Comparison of ENCODE assay signal across 8 cellular contexts in genomic region chr16:79146-80054, GRCh38. TPM values are rescaled to one million over a fixed set of nuclear protein-coding genes. Genes with fewer than 3 reads are reported as not detected.
DNase-seq lines count a peak whose midpoint lies in the region; ATAC-seq and TF ChIP-seq lines count a peak whose summit lies in the region.

No MANE protein-coding gene starts in this region.

- H3K4me1 Mint-ChIP-seq in effector memory CD8-positive, alpha-beta T cell (ENCODE audit: low read depth in 2 of 2) = peaks cover 35 to 42% of the 10 kb centered on the region in 2 donors

- H3K4me2 ChIP-seq in DND-41 (ENCODE audit: insufficient read depth, low read length) (peak overlapping the region; percentile 96), OCI-LY1 (ENCODE audit: low read length) (peak overlapping the region; percentile 86)

- H3K27ac Mint-ChIP-seq in effector memory CD8-positive, alpha-beta T cell = peak overlapping the region; percentile 82 to 88

- peak overlapping the region in 1 of 2 experiments; percentile 89; a peak in 2 of 4 replicates for H3K4me3 ChIP-seq in DND-41 (ENCODE audit: low read depth in 1 of 2, low read length in 2 of 2)
- H3K4me3 ChIP-seq in OCI-LY1 (ENCODE audit: low read depth, low read length, poor library complexity, severe bottlenecking) = peak overlapping the region; percentile 93
- H3K4me3 ChIP-seq in ovary = peak overlapping the region; percentile 49

- H3K27me3 Mint-ChIP-seq in effector memory CD8-positive, alpha-beta T cell = peaks cover 6 to 9% of the 10 kb centered on the region in 2 donors

- H4K20me1 ChIP-seq in DND-41 (ENCODE audit: insufficient read depth, low read length) = peaks cover 13% of the 10 kb centered on the region
- H4K20me1 ChIP-seq in OCI-LY1 (ENCODE audit: insufficient read depth, low read length) = no peaks in the 10 kb centered on the region

- TF ChIP-seq EP300 in ovary (IDR thresholded peaks at IDR 0.05) = no peak

- H3K9me3 Mint-ChIP-seq in effector memory CD8-positive, alpha-beta T cell = no peaks in the 10 kb centered on the region

- H3K36me3 Mint-ChIP-seq in effector memory CD8-positive, alpha-beta T cell (ENCODE audit: insufficient read depth) = peaks cover 10% of the 10 kb centered on the region

- peaks cover 9% of the 10 kb centered on the region; the same call in 1 of the 2 replicates for H3K79me2 ChIP-seq in DND-41 (ENCODE audit: insufficient read depth, low read length)
- H3K79me2 ChIP-seq in OCI-LY1 (ENCODE audit: insufficient read depth, low read length) = no peaks in the 10 kb centered on the region

- no peak overlapping the region for H2AFZ ChIP-seq in DND-41 (ENCODE audit: low read depth, low read length)
- no peak overlapping the region for H2AFZ ChIP-seq in OCI-LY1 (ENCODE audit: low read length)

- in situ Hi-C loops in GM13976 (cut with MboI; ENCODE audit: low sequenced_read_pairs, unreplicated experiment) = no loop called here

- 63 to 68% (median 64%) methylated on average over 30 to 32 of the region's 32 CpGs for WGBS in ovary, 3 donors

- no peak for TF ChIP-seq POLR2A in ovary (IDR thresholded peaks at IDR 0.05)

- no peak for ATAC-seq in DND-41 (ENCODE audit: insufficient read depth, low read depth)
- ATAC-seq in effector memory CD8-positive, alpha-beta T cell (replicated peaks) = no peak

- H3K27me3 ChIP-seq in DND-41 (ENCODE audit: insufficient read depth, low read length, poor library complexity) = no peaks in the 10 kb centered on the region
- H3K27me3 ChIP-seq in OCI-LY1 (ENCODE audit: insufficient read depth, low read length) = no peaks in the 10 kb centered on the region
- no peaks in the 10 kb centered on the region for H3K27me3 ChIP-seq in ovary

- intact Hi-C loops in ovary (cut with DNase I) = no loop called here

- TF ChIP-seq CTCF in DND-41 (IDR thresholded peaks at IDR 0.05; ENCODE audit: borderline replicate concordance, extremely low read depth, low read length, poor library complexity, severe bottlenecking) = no peak
- TF ChIP-seq CTCF in OCI-LY1 (IDR thresholded peaks at IDR 0.05; ENCODE audit: low read length) = no peak
- no peak for TF ChIP-seq CTCF in ovary (IDR thresholded peaks at IDR 0.05)
- TF ChIP-seq CTCF in GM13976 (IDR thresholded peaks at IDR 0.05; ENCODE audit: borderline replicate concordance, control extremely low read depth, extremely low read depth, insufficient read depth, missing control alignments) = no peak

- DNase-seq in DND-41 = no peak
- DNase-seq in effector memory CD8-positive, alpha-beta T cell = no peak
- DNase-seq in ovary = no peak
- DNase-seq in stimulated activated CD4-positive, alpha-beta T cell treated with anti-CD3 and anti-CD28 coated beads, Interleukin-1b, Interleukin-23, amount 100 ng/mL, for 48 hours = no peak
- no peak for DNase-seq in GM13976 (ENCODE audit: low spot score)
- DNase-seq in NCI-H748 (lab: John Stamatoyannopoulos, UW; ENCODE audit: unreplicated experiment) = no peak
- DNase-seq in stimulated activated CD4-positive, alpha-beta T cell treated with anti-CD3 and anti-CD28 coated beads, Interleukin-12 subunit alpha, Interleukin-12 subunit beta, amount 100 ng/mL, for 4 hours = no peak

- peaks cover 43% of the 10 kb centered on the region for H3K4me1 ChIP-seq in DND-41 (ENCODE audit: insufficient read depth, low read length)
- H3K4me1 ChIP-seq in OCI-LY1 (ENCODE audit: insufficient read depth, low read length, severe bottlenecking) = peaks cover 26% of the 10 kb centered on the region
- H3K4me1 ChIP-seq in ovary (ENCODE audit: insufficient read depth) = peaks cover 42% of the 10 kb centered on the region

- H3K27ac ChIP-seq in DND-41 (ENCODE audit: low read length) (0 out of 2 replicates have a peak overlapping the region, but pooled peaks have one; percentile 72), OCI-LY1 (ENCODE audit: low read depth, low read length, poor library complexity, severe bottlenecking) (peak overlapping the region; percentile 7), ovary (peak overlapping the region; percentile 87 to 97)

- H3K9me3 ChIP-seq in DND-41 (ENCODE audit: insufficient read depth, low read length, severe bottlenecking) (no peaks in the 10 kb centered on the region), OCI-LY1 (ENCODE audit: low read length) (no peaks in the 10 kb centered on the region), ovary (no peaks in the 10 kb centered on the region)

- no peaks in the 10 kb centered on the region for H3K9me2 ChIP-seq in OCI-LY1 (ENCODE audit: low read depth, low read length)

- H3F3A ChIP-seq in OCI-LY1 (ENCODE audit: insufficient read depth, low read length) = no peaks in the 10 kb centered on the region

- H3K36me3 ChIP-seq in DND-41 (ENCODE audit: insufficient read depth, low read length) = peaks cover 21% of the 10 kb centered on the region
- H3K36me3 ChIP-seq in OCI-LY1 (ENCODE audit: insufficient read depth, low read length) = peaks cover 10% of the 10 kb centered on the region; the same call in 1 of the 2 replicates
- H3K36me3 ChIP-seq in ovary = no peaks in the 10 kb centered on the region

- peak overlapping the region; percentile 84 to 87 for H3K4me3 Mint-ChIP-seq in effector memory CD8-positive, alpha-beta T cell

- H3K9ac ChIP-seq in DND-41 (ENCODE audit: low read depth, low read length) (peak overlapping the region; percentile 84), OCI-LY1 (ENCODE audit: low read length) (peak overlapping the region; percentile 95)

RNA-seq across cellular contexts. Expression of gene MPG, which starts 1.4 kb away (rescaled TPM):
- 10 to 100 TPM; 42.5 to 90.9 (median 48.4) TPM for total RNA-seq in ovary
- polyA plus RNA-seq in ovary = 10 to 100 TPM in 1 of 2 donors, under 1 TPM in 1; 0.60 to 68.4 TPM

RNA-seq across cellular contexts. Expression of gene RHBDF1, which starts 7.0 kb away (rescaled TPM):
- 10 to 100 TPM; 22.6 to 76.0 (median 49.2) TPM for total RNA-seq in ovary
- polyA plus RNA-seq in ovary = 10 to 100 TPM; 10.9 to 52.8 TPM

RNA-seq across cellular contexts. Expression of gene SNRNP25, which starts 25.8 kb away (rescaled TPM):
- 10 to 100 TPM; 12.8 to 27.8 (median 23.7) TPM for total RNA-seq in ovary
- polyA plus RNA-seq in ovary = 10 to 100 TPM; 26.9 to 35.7 TPM

RNA-seq across cellular contexts. Expression of gene POLR3K, which starts 26.0 kb away (rescaled TPM):
- total RNA-seq in ovary = 10 to 100 TPM in 3 of 7 donors, 1 to 10 TPM in 4; 3.7 to 11.0 (median 9.9) TPM
- 10 to 100 TPM in 1 of 2 donors, 1 to 10 TPM in 1; 9.4 to 11.9 TPM for polyA plus RNA-seq in ovary

RNA-seq across cellular contexts. Expression of gene NPRL3, which starts 59.1 kb away (rescaled TPM):
- 10 to 100 TPM; 22.2 to 49.0 (median 38.7) TPM for total RNA-seq in ovary
- 10 to 100 TPM; 16.2 to 33.1 TPM for polyA plus RNA-seq in ovary

Comparison
In these comparisons a context has a peak if more than half of its experiments do, and no peak if none do; other contexts are left out.
1. H3K27ac ChIP-seq: peak in every context shown above with its lines; median percentile 92 in ovary; 72 in DND-41; 7 in OCI-LY1.